ENCODE assay signal across 7 cellular contexts in genomic region chr2:205776139-205776538, GRCh38.
A peak's percentile ranks its signal among the peaks of the same experiment; 100 is the strongest.
DNase-seq lines count a peak whose midpoint lies in the region; ATAC-seq and TF ChIP-seq lines count a peak whose summit lies in the region.

No MANE protein-coding gene starts in this region.

- no peak overlapping the region for H3K18ac ChIP-seq in H9 (ENCODE audit: insufficient read length, low read depth, low read length)

- peaks cover 15% of the 10 kb centered on the region for H3K27me3 Mint-ChIP-seq in H9 (ENCODE audit: low read depth)
- H3K27me3 Mint-ChIP-seq in CD8-positive, alpha-beta T cell (ENCODE audit: low read depth) = peaks cover 17% of the 10 kb centered on the region

- peak; percentile 78 for TF ChIP-seq CTCF in GM06990 (IDR thresholded peaks at IDR 0.05; ENCODE audit: insufficient read depth, low read length, poor library complexity, severe bottlenecking)
- TF ChIP-seq CTCF in H9 (conservative IDR thresholded peaks at IDR 0.05) = peak; percentile 98
- no peak for TF ChIP-seq CTCF in CD8-positive, alpha-beta T cell (IDR thresholded peaks at IDR 0.05)

- H3K9me3 ChIP-seq in H9 (ENCODE audit: control insufficient read depth, low read depth, low read length) = no peaks in the 10 kb centered on the region
- H3K9me3 ChIP-seq in CD8-positive, alpha-beta T cell (ENCODE audit: low read length) = no peaks in the 10 kb centered on the region

- H2AK5ac ChIP-seq in H9 (ENCODE audit: insufficient read length, low read length) = no peak overlapping the region

- H3K36me3 ChIP-seq in GM06990 (ENCODE audit: control insufficient read depth, insufficient read depth, low read length) = no peaks in the 10 kb centered on the region
- H3K36me3 ChIP-seq in CD8-positive, alpha-beta T cell (ENCODE audit: insufficient read depth, low read length) = no peaks in the 10 kb centered on the region

- H4K8ac ChIP-seq in H9 (replicated peaks; ENCODE audit: insufficient read length, low read depth, low read length) = no peak overlapping the region

- no peak overlapping the region for H3K23ac ChIP-seq in H9 (ENCODE audit: insufficient read length, low read depth, low read length)

- H2BK5ac ChIP-seq in H9 (ENCODE audit: insufficient read length, low read length) = no peak overlapping the region

- no peaks in the 10 kb centered on the region for H3K79me1 ChIP-seq in H9 (ENCODE audit: insufficient read depth, low read depth, low read length, poor library complexity, severe bottlenecking)

- ATAC-seq in CD8-positive, alpha-beta T cell = no peak

- no peak overlapping the region for H2BK20ac ChIP-seq in H9 (ENCODE audit: low read depth, low read length, poor library complexity, severe bottlenecking)

- no peak overlapping the region for H2BK12ac ChIP-seq in H9 (ENCODE audit: insufficient read length, low read depth, low read length)

- H2AFZ ChIP-seq in H9 (ENCODE audit: low read length) = no peak overlapping the region

- no peak overlapping the region for H3K4ac ChIP-seq in H9 (ENCODE audit: low read depth, low read length)

- H2BK15ac ChIP-seq in H9 (ENCODE audit: low read depth, low read length) = no peak overlapping the region

- H3K4me2 ChIP-seq in H9 (ENCODE audit: insufficient read depth, insufficient read length, low read length) = no peak overlapping the region

- H4K5ac ChIP-seq in H9 (ENCODE audit: insufficient read length, low read depth, low read length) = no peak overlapping the region

- H3K27ac ChIP-seq in H9 (ENCODE audit: insufficient read length, low read depth, low read length) = no peak overlapping the region
- no peak overlapping the region for H3K27ac ChIP-seq in CD8-positive, alpha-beta T cell (ENCODE audit: low read depth, low read length)

- WGBS in H9 (ENCODE audit: extremely low coverage, insufficient read length, low lambda C conversion rate) = no CpG with 5 or more reads among the region's 19 CpGs

- no peak overlapping the region; a peak in 1 of 5 replicates for H3K4me3 Mint-ChIP-seq in H9
- no peak overlapping the region for H3K4me3 Mint-ChIP-seq in CD8-positive, alpha-beta T cell

- no peak overlapping the region for H3T11ph ChIP-seq in H9 (ENCODE audit: low read length)

- no peak overlapping the region for H3K27ac Mint-ChIP-seq in H9
- H3K27ac Mint-ChIP-seq in CD8-positive, alpha-beta T cell = no peak overlapping the region

- no peak overlapping the region for H2BK120ac ChIP-seq in H9 (ENCODE audit: low read depth, low read length, poor library complexity, severe bottlenecking)

- H3K56ac ChIP-seq in H9 (ENCODE audit: insufficient read length, low read depth, low read length) = no peak overlapping the region

- DNase-seq in GM06990 (ENCODE audit: extremely low read depth, insufficient read length) = peak; percentile 20
- peak; percentile 93 for DNase-seq in H9
- DNase-seq in OCI-M1 (lab: John Stamatoyannopoulos, UW) = peak; percentile 63
- peak; percentile 17 to 57 for DNase-seq in dermis microvascular lymphatic vessel endothelial cell (ENCODE audit: low read depth in 2 of 2)
- DNase-seq in myocyte (ENCODE audit: low read depth) = peak; percentile 60
- DNase-seq in CD8-positive, alpha-beta T cell = no peak
- DNase-seq in GF-D8 (lab: John Stamatoyannopoulos, UW) = no peak

- no peak overlapping the region for H3K9ac ChIP-seq in H9 (ENCODE audit: extremely low read depth, insufficient read length, low read length)

- H3K4me1 ChIP-seq in H9 (ENCODE audit: insufficient read depth, low read length) = no peaks in the 10 kb centered on the region
- no peaks in the 10 kb centered on the region for H3K4me1 ChIP-seq in CD8-positive, alpha-beta T cell (ENCODE audit: insufficient read depth, low read length)

- no peak overlapping the region for H4K91ac ChIP-seq in H9 (ENCODE audit: insufficient read length, low read depth, low read length)

- CTCF ChIA-PET in CD8-positive, alpha-beta T cell (lab: Charles Lee) = no interaction called here

- peaks cover 13 to 14% of the 10 kb centered on the region in 2 experiments for H3K4me1 Mint-ChIP-seq in H9
- H3K4me1 Mint-ChIP-seq in CD8-positive, alpha-beta T cell (ENCODE audit: low read depth) = peaks cover 9% of the 10 kb centered on the region

- no peaks in the 10 kb centered on the region for H3K79me2 ChIP-seq in H9 (ENCODE audit: insufficient read depth, low read length)

- H3K4me3 ChIP-seq in GM06990 (replicated peaks; ENCODE audit: low read depth, low read length) = no peak overlapping the region
- H3K4me3 ChIP-seq in CD8-positive, alpha-beta T cell (ENCODE audit: low read depth, low read length) = no peak overlapping the region

- intact Hi-C loops in CD8-positive, alpha-beta T cell (cut with DNase I, micrococcal nuclease) = no loop called here

- no peaks in the 10 kb centered on the region for H3K23me2 ChIP-seq in H9 (ENCODE audit: insufficient read length, low read depth, low read length, poor library complexity, severe bottlenecking)

- no peaks in the 10 kb centered on the region for H3K9me3 Mint-ChIP-seq in H9
- H3K9me3 Mint-ChIP-seq in CD8-positive, alpha-beta T cell = no peaks in the 10 kb centered on the region

- H4K20me1 ChIP-seq in H9 (ENCODE audit: control insufficient read depth, insufficient read depth, insufficient read length) = no peaks in the 10 kb centered on the region

- POLR2A ChIA-PET in CD8-positive, alpha-beta T cell (lab: Charles Lee) = no interaction called here

- H3K14ac ChIP-seq in H9 (ENCODE audit: insufficient read depth, low read length) = no peak overlapping the region

- peaks cover 0 to 6% (median 5%) of the 10 kb centered on the region in 3 experiments; a peak in 2 of 7 replicates for H3K36me3 Mint-ChIP-seq in H9 (ENCODE audit: insufficient read depth in 1 of 3, low read depth in 3 of 3)
- H3K36me3 Mint-ChIP-seq in CD8-positive, alpha-beta T cell = no peaks in the 10 kb centered on the region

- no peaks in the 10 kb centered on the region for H3K27me3 ChIP-seq in GM06990 (replicated peaks; ENCODE audit: control insufficient read depth, insufficient read depth, low read length)
- no peaks in the 10 kb centered on the region for H3K27me3 ChIP-seq in H9 (ENCODE audit: insufficient read depth, low read length)
- H3K27me3 ChIP-seq in CD8-positive, alpha-beta T cell (ENCODE audit: insufficient read depth, low read length) = no peaks in the 10 kb centered on the region

Comparison
In these comparisons a context has a peak if more than half of its experiments do, and no peak if none do; other contexts are left out.
1. DNase-seq: peak in GM06990 (single experiment), H9 (single experiment), OCI-M1 (single experiment), dermis microvascular lymphatic vessel endothelial cell (2 of 2) and myocyte (single experiment); none in CD8-positive, alpha-beta T cell (0 of 7) and GF-D8 (single experiment).